Comparison of ENCODE assay signal across 1 cellular context in the genomic region with DNA sequence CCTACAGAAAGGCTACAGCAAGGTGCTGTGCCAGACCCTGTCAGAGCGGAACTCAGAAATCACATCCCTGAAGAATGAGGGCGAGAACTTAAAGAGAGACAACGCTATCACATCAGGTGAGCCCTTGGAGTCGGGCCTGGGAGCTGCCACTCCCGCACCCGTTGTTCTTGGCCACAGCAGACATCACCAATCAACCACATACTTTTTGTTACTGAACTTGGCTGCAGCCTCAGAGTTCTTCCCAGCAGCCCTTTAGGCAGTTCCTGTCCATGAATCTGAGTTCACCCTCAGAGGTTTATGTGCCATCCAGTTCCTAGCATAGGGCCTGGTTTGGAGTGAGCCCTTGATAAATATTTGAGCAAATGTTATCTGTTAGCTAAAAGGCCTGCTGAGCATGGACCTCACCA.
TF ChIP-seq lines count a peak whose summit lies in the region.

No MANE protein-coding gene starts in this region.

TF ChIP-seq in K562, 482 proteins besides CTCF, POLR2A, EP300 and RAD21:
- TF ChIP-seq, protein P1, sequence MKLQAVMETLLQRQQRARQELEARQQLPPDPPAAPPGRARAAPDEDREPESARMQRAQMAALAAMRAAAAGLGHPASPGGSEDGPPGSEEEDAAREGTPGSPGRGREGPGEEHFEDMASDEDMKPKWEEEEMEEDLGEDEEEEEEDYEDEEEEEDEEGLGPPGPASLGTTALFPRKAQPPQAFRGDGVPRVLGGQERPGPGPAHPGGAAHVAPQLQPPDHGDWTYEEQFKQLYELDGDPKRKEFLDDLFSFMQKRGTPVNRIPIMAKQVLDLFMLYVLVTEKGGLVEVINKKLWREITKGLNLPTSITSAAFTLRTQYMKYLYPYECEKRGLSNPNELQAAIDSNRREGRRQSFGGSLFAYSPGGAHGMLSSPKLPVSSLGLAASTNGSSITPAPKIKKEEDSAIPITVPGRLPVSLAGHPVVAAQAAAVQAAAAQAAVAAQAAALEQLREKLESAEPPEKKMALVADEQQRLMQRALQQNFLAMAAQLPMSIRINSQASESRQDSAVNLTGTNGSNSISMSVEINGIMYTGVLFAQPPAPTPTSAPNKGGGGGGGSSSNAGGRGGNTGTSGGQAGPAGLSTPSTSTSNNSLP (IDR thresholded peaks at IDR 0.05; ENCODE audit: borderline replicate concordance, low read depth, low read length) = no peak
- TF ChIP-seq ZNF23 (CRISPR knock-in tag; IDR thresholded peaks at IDR 0.05) = peak; percentile 80
- no peak for TF ChIP-seq ZNF592 (IDR thresholded peaks at IDR 0.05)
- TF ChIP-seq ZFP36 (IDR thresholded peaks at IDR 0.05; ENCODE audit: low read depth, low read length, partially characterized antibody) = no peak
- TF ChIP-seq NONO (IDR thresholded peaks at IDR 0.05; ENCODE audit: low read depth in 2 of 2, low read length in 1 of 2) = no peak
- no peak for TF ChIP-seq NCOA2 (IDR thresholded peaks at IDR 0.05; ENCODE audit: partially characterized antibody in 2 of 2)
- no peak for TF ChIP-seq POLR2AphosphoS5 (IDR thresholded peaks at IDR 0.05; ENCODE audit: control insufficient read depth, insufficient read depth, low read depth, low read length)
